ENCODE assay signal across 3 cellular contexts in genomic region chr21:35444391-35444790, GRCh38.
TF ChIP-seq lines count a peak whose summit lies in the region.

No MANE protein-coding gene starts in this region.

TF ChIP-seq in GM23338, 12 proteins besides CTCF, POLR2A, EP300 and RAD21 (continues in another document):
- TF ChIP-seq ZNF114 (CRISPR knock-in tag; IDR thresholded peaks at IDR 0.05), result no peak
- TF ChIP-seq ETS1 (IDR thresholded peaks at IDR 0.05), result no peak
- no peak for TF ChIP-seq CREB1 (CRISPR knock-in tag; IDR thresholded peaks at IDR 0.05; ENCODE audit: low read depth)
- no peak for TF ChIP-seq POLR2AphosphoS5 (IDR thresholded peaks at IDR 0.05; ENCODE audit: low read depth)
- no peak for TF ChIP-seq STAT1 (IDR thresholded peaks at IDR 0.05; ENCODE audit: unreplicated experiment)
- TF ChIP-seq NANOG (IDR thresholded peaks at IDR 0.05; ENCODE audit: borderline replicate concordance), result no peak
- no peak for TF ChIP-seq JUNB (IDR thresholded peaks at IDR 0.05; ENCODE audit: unreplicated experiment)
- no peak for TF ChIP-seq EZH2 (IDR thresholded peaks at IDR 0.05; ENCODE audit: low read depth, unreplicated experiment)
- TF ChIP-seq, protein P1, sequence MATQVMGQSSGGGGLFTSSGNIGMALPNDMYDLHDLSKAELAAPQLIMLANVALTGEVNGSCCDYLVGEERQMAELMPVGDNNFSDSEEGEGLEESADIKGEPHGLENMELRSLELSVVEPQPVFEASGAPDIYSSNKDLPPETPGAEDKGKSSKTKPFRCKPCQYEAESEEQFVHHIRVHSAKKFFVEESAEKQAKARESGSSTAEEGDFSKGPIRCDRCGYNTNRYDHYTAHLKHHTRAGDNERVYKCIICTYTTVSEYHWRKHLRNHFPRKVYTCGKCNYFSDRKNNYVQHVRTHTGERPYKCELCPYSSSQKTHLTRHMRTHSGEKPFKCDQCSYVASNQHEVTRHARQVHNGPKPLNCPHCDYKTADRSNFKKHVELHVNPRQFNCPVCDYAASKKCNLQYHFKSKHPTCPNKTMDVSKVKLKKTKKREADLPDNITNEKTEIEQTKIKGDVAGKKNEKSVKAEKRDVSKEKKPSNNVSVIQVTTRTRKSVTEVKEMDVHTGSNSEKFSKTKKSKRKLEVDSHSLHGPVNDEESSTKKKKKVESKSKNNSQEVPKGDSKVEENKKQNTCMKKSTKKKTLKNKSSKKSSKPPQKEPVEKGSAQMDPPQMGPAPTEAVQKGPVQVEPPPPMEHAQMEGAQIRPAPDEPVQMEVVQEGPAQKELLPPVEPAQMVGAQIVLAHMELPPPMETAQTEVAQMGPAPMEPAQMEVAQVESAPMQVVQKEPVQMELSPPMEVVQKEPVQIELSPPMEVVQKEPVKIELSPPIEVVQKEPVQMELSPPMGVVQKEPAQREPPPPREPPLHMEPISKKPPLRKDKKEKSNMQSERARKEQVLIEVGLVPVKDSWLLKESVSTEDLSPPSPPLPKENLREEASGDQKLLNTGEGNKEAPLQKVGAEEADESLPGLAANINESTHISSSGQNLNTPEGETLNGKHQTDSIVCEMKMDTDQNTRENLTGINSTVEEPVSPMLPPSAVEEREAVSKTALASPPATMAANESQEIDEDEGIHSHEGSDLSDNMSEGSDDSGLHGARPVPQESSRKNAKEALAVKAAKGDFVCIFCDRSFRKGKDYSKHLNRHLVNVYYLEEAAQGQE (IDR thresholded peaks at IDR 0.05; ENCODE audit: unreplicated experiment), result no peak
- TF ChIP-seq ZNF331 (CRISPR knock-in tag; IDR thresholded peaks at IDR 0.05; ENCODE audit: low read depth), result no peak

TF ChIP-seq in HEK293, 187 proteins besides CTCF, POLR2A, EP300 and RAD21:
- TF ChIP-seq ZNF488 (tag by site-specific recombination; IDR thresholded peaks at IDR 0.05) (no peak), FEZF1 (tag by site-specific recombination; IDR thresholded peaks at IDR 0.05) (no peak), ZNF624 (tag by site-specific recombination; IDR thresholded peaks at IDR 0.05) (no peak), ZNF366 (tag by site-specific recombination; conservative IDR thresholded peaks at IDR 0.05) (0 out of 2 replicates have a peak, but pooled peaks have one; percentile 39), WT1 (tag by site-specific recombination; IDR thresholded peaks at IDR 0.05) (no peak), OVOL3 (tag by site-specific recombination; IDR thresholded peaks at IDR 0.05) (no peak)

TF ChIP-seq in K562, 482 proteins besides CTCF, POLR2A, EP300 and RAD21:
- TF ChIP-seq TCF7 (IDR thresholded peaks at IDR 0.05; ENCODE audit: borderline replicate concordance) (no peak), NBN (IDR thresholded peaks at IDR 0.05; ENCODE audit: low read depth) (no peak), SRSF3 (IDR thresholded peaks at IDR 0.05; ENCODE audit: insufficient read depth, low read length) (no peak), NFIX (CRISPR knock-in tag; IDR thresholded peaks at IDR 0.05; ENCODE audit: low read depth) (no peak), ZNF165 (CRISPR knock-in tag; IDR thresholded peaks at IDR 0.05; ENCODE audit: borderline replicate concordance) (no peak), NFIC (IDR thresholded peaks at IDR 0.05) (peak; percentile 52), IFI16 (CRISPR knock-in tag; IDR thresholded peaks at IDR 0.05) (no peak), SAFB (IDR thresholded peaks at IDR 0.05; ENCODE audit: borderline replicate concordance, low read depth, low read length) (no peak)
- TF ChIP-seq, protein P2, sequence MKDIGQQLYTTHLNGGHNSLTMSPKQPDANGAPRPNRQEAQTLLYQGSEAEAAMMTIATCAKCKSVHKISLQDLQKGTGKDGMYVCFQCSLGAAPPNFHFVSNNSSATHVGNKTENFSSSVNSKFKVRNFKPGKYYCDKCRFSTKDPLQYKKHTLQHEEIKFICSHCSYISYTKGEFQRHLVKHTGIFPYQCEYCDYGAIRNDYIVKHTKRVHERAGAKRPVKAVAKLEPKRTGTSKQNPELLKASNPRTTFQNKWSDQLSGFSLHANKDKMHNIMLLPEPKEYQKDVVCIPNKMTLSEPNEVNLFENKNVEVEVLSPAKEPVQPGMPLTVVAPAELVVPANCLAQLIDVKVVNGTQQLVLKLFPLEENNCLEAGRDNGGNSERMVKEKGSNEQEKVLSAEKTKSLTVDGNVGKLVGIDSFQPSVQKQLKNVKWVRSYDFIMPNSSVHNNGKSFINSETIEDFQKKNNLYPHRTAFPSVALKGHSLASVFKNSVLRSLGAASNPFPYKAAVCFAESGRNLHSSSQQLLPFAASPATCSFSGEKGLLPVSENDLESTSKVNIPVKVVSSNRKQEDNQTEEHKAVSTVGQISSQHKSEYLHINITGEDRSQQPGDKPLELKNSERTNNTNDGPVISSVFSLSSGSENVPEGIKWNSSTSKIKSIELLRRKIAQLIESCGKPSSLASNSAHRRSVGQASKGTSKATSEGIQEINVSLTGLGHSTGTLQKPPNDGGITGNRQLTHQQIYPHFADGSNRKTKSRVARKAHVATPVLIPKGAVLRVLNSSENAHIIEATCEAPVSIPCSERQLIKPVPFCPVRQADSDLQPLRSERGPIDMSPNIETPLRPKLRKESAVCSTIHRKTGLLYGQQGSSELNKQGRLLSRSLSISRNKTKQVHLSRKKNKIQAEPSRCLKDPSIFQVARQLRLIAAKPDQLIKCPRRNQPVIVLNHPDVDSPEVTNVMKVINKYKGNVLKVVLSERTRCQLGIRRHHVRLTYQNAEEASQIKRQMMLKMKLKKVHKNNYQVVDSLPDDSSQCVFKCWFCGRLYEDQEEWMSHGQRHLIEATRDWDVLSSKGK (CRISPR knock-in tag; IDR thresholded peaks at IDR 0.05), result no peak
- TF ChIP-seq, protein P3, sequence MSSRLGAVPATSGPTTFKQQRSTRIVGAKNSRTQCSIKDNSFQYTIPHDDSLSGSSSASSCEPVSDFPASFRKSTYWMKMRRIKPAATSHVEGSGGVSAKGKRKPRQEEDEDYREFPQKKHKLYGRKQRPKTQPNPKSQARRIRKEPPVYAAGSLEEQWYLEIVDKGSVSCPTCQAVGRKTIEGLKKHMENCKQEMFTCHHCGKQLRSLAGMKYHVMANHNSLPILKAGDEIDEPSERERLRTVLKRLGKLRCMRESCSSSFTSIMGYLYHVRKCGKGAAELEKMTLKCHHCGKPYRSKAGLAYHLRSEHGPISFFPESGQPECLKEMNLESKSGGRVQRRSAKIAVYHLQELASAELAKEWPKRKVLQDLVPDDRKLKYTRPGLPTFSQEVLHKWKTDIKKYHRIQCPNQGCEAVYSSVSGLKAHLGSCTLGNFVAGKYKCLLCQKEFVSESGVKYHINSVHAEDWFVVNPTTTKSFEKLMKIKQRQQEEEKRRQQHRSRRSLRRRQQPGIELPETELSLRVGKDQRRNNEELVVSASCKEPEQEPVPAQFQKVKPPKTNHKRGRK (tag; IDR thresholded peaks at IDR 0.05), result peak; percentile 87
